8 cellular contexts compared by ENCODE assay signal in the genomic region with DNA sequence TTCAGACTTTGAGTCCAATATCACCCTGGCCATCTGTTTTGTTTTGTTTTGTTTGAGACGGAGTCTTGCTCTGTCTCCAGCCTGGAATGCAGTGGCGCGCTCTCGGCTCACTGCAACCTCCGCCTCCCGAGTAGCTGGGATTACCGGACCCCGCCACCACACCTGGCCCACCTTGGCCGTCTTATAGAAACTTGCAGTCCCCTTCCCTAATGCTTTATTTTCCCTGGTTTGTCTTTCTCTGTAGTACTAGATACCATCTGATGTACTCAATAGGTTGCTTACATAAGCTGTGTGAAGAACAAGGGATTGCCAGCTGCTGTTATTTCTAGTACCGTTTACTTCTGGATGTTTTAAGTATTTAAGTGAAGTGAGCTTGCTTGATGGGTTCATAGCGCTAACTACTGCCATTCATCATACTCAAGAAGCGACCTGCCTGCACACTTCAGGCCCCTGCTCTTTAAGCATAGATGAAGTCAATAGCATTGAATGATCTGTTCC. TPM values are rescaled to one million over a fixed set of nuclear protein-coding genes. Genes with fewer than 3 reads are reported as not detected.
DNase-seq lines count a peak whose midpoint lies in the region; ATAC-seq, FAIRE-seq and TF ChIP-seq lines count a peak whose summit lies in the region.

No MANE protein-coding gene starts in this region.

- H3K27ac ChIP-seq in KOPT-K1 (ENCODE audit: low read depth, low read length, poor library complexity, severe bottlenecking) (peak overlapping the region; percentile 83), muscle layer of colon (ENCODE audit: low read depth, low read length) (peak overlapping the region; percentile 85)

- no peaks in the 10 kb centered on the region for H3K9me3 ChIP-seq in BE2C
- no peaks in the 10 kb centered on the region for H3K9me3 ChIP-seq in KOPT-K1 (ENCODE audit: insufficient read depth, low read length, poor library complexity, severe bottlenecking)
- H3K9me3 ChIP-seq in muscle layer of colon (ENCODE audit: low read length), result no peaks in the 10 kb centered on the region

- TF ChIP-seq POLR2A in GM12892 (IDR thresholded peaks at IDR 0.05; ENCODE audit: low read depth, low read length), result no peak

- FAIRE-seq in GM12892 (lab: Jason Lieb, UNC), result no peak

- DNase-seq in BE2C (no peak), choroid plexus epithelial cell (ENCODE audit: low read depth) (peak; percentile 32), GM12892 (ENCODE audit: insufficient read length) (no peak), left lobe of liver (ENCODE audit: low spot score) (no peak), A172 (ENCODE audit: low spot score) (no peak)

- TF ChIP-seq CTCF in BE2C (IDR thresholded peaks at IDR 0.05; ENCODE audit: low read depth, low read length), result no peak
- no peak for TF ChIP-seq CTCF in choroid plexus epithelial cell (conservative IDR thresholded peaks at IDR 0.05; ENCODE audit: low read depth, low read length)

- peaks cover 56% of the 10 kb centered on the region for H3K36me3 ChIP-seq in BE2C
- peaks cover 61% of the 10 kb centered on the region for H3K36me3 ChIP-seq in KOPT-K1 (ENCODE audit: insufficient read depth, low read length)
- H3K36me3 ChIP-seq in muscle layer of colon (ENCODE audit: insufficient read depth, low read length), result peaks cover 47% of the 10 kb centered on the region

- no peaks in the 10 kb centered on the region; the same call in 1 of the 2 replicates for H3K4me1 ChIP-seq in BE2C
- peaks cover 19% of the 10 kb centered on the region for H3K4me1 ChIP-seq in muscle layer of colon (ENCODE audit: insufficient read depth, low read length)

- peak overlapping the region; percentile 77 for H3K9ac ChIP-seq in muscle layer of colon (ENCODE audit: low read length)

- H3K4me3 ChIP-seq in BE2C (ENCODE audit: low read depth, low read length), result peak overlapping the region; percentile 93
- peak overlapping the region; percentile 93 for H3K4me3 ChIP-seq in choroid plexus epithelial cell (ENCODE audit: low read depth, low read length)
- peak overlapping the region; percentile 61 to 79 for H3K4me3 ChIP-seq in muscle layer of colon (ENCODE audit: low read depth in 1 of 2, low read length in 2 of 2)

- H3K27me3 ChIP-seq in BE2C, result no peaks in the 10 kb centered on the region
- H3K27me3 ChIP-seq in muscle layer of colon (ENCODE audit: control insufficient read depth in 1 of 2, insufficient read depth in 2 of 2, low read length in 2 of 2), result no peaks in the 10 kb centered on the region

- ATAC-seq in HG03442 (IDR thresholded peaks at IDR 0.05; ENCODE audit: unreplicated experiment), result no peak
- no peak for ATAC-seq in left lobe of liver

RNA-seq across cellular contexts. Expression of a gene that starts 1.2 kb away (rescaled TPM):
- polyA plus RNA-seq in BE2C (2012; ENCODE audit: insufficient read depth, insufficient read length, low read depth), result 925 TPM
- 9,793 TPM for polyA plus RNA-seq in GM12892 (2012; ENCODE audit: missing spikeins)
- total RNA-seq in left lobe of liver, result 410 TPM
- 647 and 938 TPM in 2 replicates for total RNA-seq in A172 (2014; rRNA removed; shearing (Covaris generic))
